18 cellular contexts compared by ENCODE assay signal in genomic region chr3:123442125-123442524, GRCh38. TPM values are rescaled to one million over a fixed set of nuclear protein-coding genes. Genes with fewer than 3 reads are reported as not detected.
DNase-seq lines count a peak whose midpoint lies in the region; ATAC-seq and TF ChIP-seq lines count a peak whose summit lies in the region.
"Had no signal": no experiment of that assay in that cellular context is flagged by ENCODE, and none has a peak within 500 bp of the region (broad histone marks: within the 10 kb centered on the region; RNA-seq: fewer than 3 reads in every experiment).

No MANE protein-coding gene starts in this region.

- H3K27me3 ChIP-seq in right atrium auricular region (no peaks in the 10 kb centered on the region), esophagus squamous epithelium (peaks cover 0 to 23% (median 0%) of the 10 kb centered on the region in 4 donors), stomach smooth muscle (ENCODE audit: control insufficient read depth in 1 of 2, insufficient read depth in 2 of 2, low read length in 2 of 2) (no peaks in the 10 kb centered on the region)
- H3K27me3 ChIP-seq in naive thymus-derived CD4-positive, alpha-beta T cell (ENCODE audit: control insufficient read depth in 2 of 2, insufficient read depth in 2 of 2, low read length in 2 of 2): no peaks in the 10 kb centered on the region

- peaks cover 0 to 4% (median 0%) of the 10 kb centered on the region in 5 donors for H3K36me3 Mint-ChIP-seq in naive thymus-derived CD4-positive, alpha-beta T cell

- no peak for DNase-seq in right atrium auricular region (ENCODE audit: low spot score)
- no peak for DNase-seq in Right ventricle myocardium inferior (ENCODE audit: missing footprints)
- no peak for DNase-seq in esophagus squamous epithelium (lab: John Stamatoyannopoulos, UW)
- DNase-seq in OCI-M2 (lab: John Stamatoyannopoulos, UW; ENCODE audit: unreplicated experiment): no peak
- DNase-seq in glomerular visceral epithelial cell (ENCODE audit: extremely low spot score): no peak
- no peak for DNase-seq in naive thymus-derived CD4-positive, alpha-beta T cell
- DNase-seq: Calu3, DMS79 treated with DMSO at 0.1 percent for 48 hours, NCI-H1092, NCI-H1417 treated with DMSO at 0.1 percent for 48 hours, NCI-H1694 treated with DMSO at 0.1 percent for 48 hours, NCI-H2081, NCI-H2227 treated with DMSO at 0.1 percent for 48 hours, NCI-H510A, NCI-H774, PC-3 had no signal

- H3K4me3 ChIP-seq in right atrium auricular region (no peak overlapping the region), esophagus squamous epithelium (no peak overlapping the region), stomach smooth muscle (ENCODE audit: low read length in 2 of 2) (no peak overlapping the region)
- no peak overlapping the region for H3K4me3 ChIP-seq in naive thymus-derived CD4-positive, alpha-beta T cell (ENCODE audit: low read length)
- H3K4me3 ChIP-seq: SJSA1 had no signal

- peaks cover 37 to 79% (median 53%) of the 10 kb centered on the region in 5 donors for H3K27me3 Mint-ChIP-seq in naive thymus-derived CD4-positive, alpha-beta T cell

- POLR2A ChIA-PET in naive thymus-derived CD4-positive, alpha-beta T cell (lab: Charles Lee): no interaction called here

- intact Hi-C loops in Right ventricle myocardium inferior (cut with DNase I) (no loop called here), esophagus squamous epithelium (cut with DNase I) (no loop called here)
- intact Hi-C loops in naive thymus-derived CD4-positive, alpha-beta T cell (cut with micrococcal nuclease): no loop called here

- H3K27ac Mint-ChIP-seq in naive thymus-derived CD4-positive, alpha-beta T cell: no peak overlapping the region

- 60 to 100% methylated on average over 1 to 9 of the region's 9 CpGs for WGBS in esophagus squamous epithelium, 2 donors

- H3K4me1 ChIP-seq in right atrium auricular region (peaks cover 0 to 46% of the 10 kb centered on the region in 2 donors), esophagus squamous epithelium (peaks cover 0 to 8% (median 0%) of the 10 kb centered on the region in 3 donors), stomach smooth muscle (ENCODE audit: control insufficient read depth, insufficient read depth, low read length) (peaks cover 69% of the 10 kb centered on the region)
- H3K4me1 ChIP-seq in naive thymus-derived CD4-positive, alpha-beta T cell (ENCODE audit: control insufficient read depth in 2 of 2, insufficient read depth in 2 of 2, low read length in 2 of 2): no peaks in the 10 kb centered on the region

- TF ChIP-seq CTCF in right atrium auricular region (IDR thresholded peaks at IDR 0.05): no peak
- TF ChIP-seq CTCF in esophagus squamous epithelium (IDR thresholded peaks at IDR 0.05): no peak

- no peak overlapping the region for H3K4me3 Mint-ChIP-seq in naive thymus-derived CD4-positive, alpha-beta T cell

- H3K9me3 ChIP-seq in right atrium auricular region: no peaks in the 10 kb centered on the region
- no peaks in the 10 kb centered on the region for H3K9me3 ChIP-seq in esophagus squamous epithelium
- no peaks in the 10 kb centered on the region for H3K9me3 ChIP-seq in stomach smooth muscle (ENCODE audit: control insufficient read depth in 2 of 2, low read length in 2 of 2)
- H3K9me3 ChIP-seq in naive thymus-derived CD4-positive, alpha-beta T cell (ENCODE audit: control insufficient read depth in 2 of 3, low read length in 3 of 3): no peaks in the 10 kb centered on the region
- H3K9me3 ChIP-seq: SJSA1 had no signal

- H3K9me3 Mint-ChIP-seq in naive thymus-derived CD4-positive, alpha-beta T cell: peaks cover 0 to 2% (median 0%) of the 10 kb centered on the region in 11 donors

- H3K9ac ChIP-seq in stomach smooth muscle (ENCODE audit: low read length in 2 of 2): no peak overlapping the region

- peaks cover 0 to 12% (median 4%) of the 10 kb centered on the region in 7 donors for H3K4me1 Mint-ChIP-seq in naive thymus-derived CD4-positive, alpha-beta T cell

- no peak for ATAC-seq in Right ventricle myocardium inferior
- no peak for ATAC-seq in naive thymus-derived CD4-positive, alpha-beta T cell
- ATAC-seq: PC-3 had no signal

- H3K27ac ChIP-seq in right atrium auricular region (peak overlapping the region; percentile 71 to 97), esophagus squamous epithelium (peak overlapping the region; percentile 9 to 91 (median 76)), stomach smooth muscle (ENCODE audit: low read length) (peak overlapping the region; percentile 74)
- H3K27ac ChIP-seq in naive thymus-derived CD4-positive, alpha-beta T cell (ENCODE audit: low read depth, low read length): no peak overlapping the region
- H3K27ac ChIP-seq: SJSA1 had no signal

- CTCF ChIA-PET in naive thymus-derived CD4-positive, alpha-beta T cell (lab: Charles Lee): interaction anchor here (0.6 kb wide), 2 partner anchors 417 to 627 kb away, joined by 3 to 5 read pairs; no protein-coding TSS in a partner anchor

- no peak for TF ChIP-seq POLR2A in esophagus squamous epithelium (IDR thresholded peaks at IDR 0.05)

- H3K36me3 ChIP-seq in right atrium auricular region: no peaks in the 10 kb centered on the region
- H3K36me3 ChIP-seq in esophagus squamous epithelium: no peaks in the 10 kb centered on the region
- H3K36me3 ChIP-seq in stomach smooth muscle (ENCODE audit: control insufficient read depth in 2 of 2, insufficient read depth in 2 of 2, low read length in 2 of 2): peaks cover 0 to 2% of the 10 kb centered on the region in 2 donors
- no peaks in the 10 kb centered on the region for H3K36me3 ChIP-seq in naive thymus-derived CD4-positive, alpha-beta T cell (ENCODE audit: control insufficient read depth in 2 of 3, insufficient read depth in 3 of 3, low read length in 3 of 3)
- H3K36me3 ChIP-seq: SJSA1 had no signal

RNA-seq across cellular contexts. Expression of gene ADCY5, which starts 6.8 kb away (rescaled TPM):
- total RNA-seq in right atrium auricular region: 100 to 1,000 TPM; 105 to 163 TPM
- 232 TPM for total RNA-seq in Right ventricle myocardium inferior
- 10 to 100 TPM in 1 of 4 donors, 1 to 10 TPM in 2, under 1 TPM in 1; 0.72 to 17.4 (median 5.3) TPM for total RNA-seq in esophagus squamous epithelium
- total RNA-seq in naive thymus-derived CD4-positive, alpha-beta T cell: not detected
- under 1 TPM in 1 of 2 donors, not detected in 1; 0.07 TPM for polyA plus RNA-seq in naive thymus-derived CD4-positive, alpha-beta T cell
- total RNA-seq: PC-3 had no signal

Comparison
In these comparisons a context has a peak if more than half of its experiments do, and no peak if none do; other contexts are left out.
1. RNA of gene ADCY5, which starts 6.8 kb away (total RNA-seq): 232 TPM in Right ventricle myocardium inferior (single experiment) and 105 to 163 TPM in right atrium auricular region; 0.72 to 17.4 TPM in esophagus squamous epithelium and not detected in naive thymus-derived CD4-positive, alpha-beta T cell; every median in the first group is over 4 times any median in the second.